8 cellular contexts compared by ENCODE assay signal in the genomic region with DNA sequence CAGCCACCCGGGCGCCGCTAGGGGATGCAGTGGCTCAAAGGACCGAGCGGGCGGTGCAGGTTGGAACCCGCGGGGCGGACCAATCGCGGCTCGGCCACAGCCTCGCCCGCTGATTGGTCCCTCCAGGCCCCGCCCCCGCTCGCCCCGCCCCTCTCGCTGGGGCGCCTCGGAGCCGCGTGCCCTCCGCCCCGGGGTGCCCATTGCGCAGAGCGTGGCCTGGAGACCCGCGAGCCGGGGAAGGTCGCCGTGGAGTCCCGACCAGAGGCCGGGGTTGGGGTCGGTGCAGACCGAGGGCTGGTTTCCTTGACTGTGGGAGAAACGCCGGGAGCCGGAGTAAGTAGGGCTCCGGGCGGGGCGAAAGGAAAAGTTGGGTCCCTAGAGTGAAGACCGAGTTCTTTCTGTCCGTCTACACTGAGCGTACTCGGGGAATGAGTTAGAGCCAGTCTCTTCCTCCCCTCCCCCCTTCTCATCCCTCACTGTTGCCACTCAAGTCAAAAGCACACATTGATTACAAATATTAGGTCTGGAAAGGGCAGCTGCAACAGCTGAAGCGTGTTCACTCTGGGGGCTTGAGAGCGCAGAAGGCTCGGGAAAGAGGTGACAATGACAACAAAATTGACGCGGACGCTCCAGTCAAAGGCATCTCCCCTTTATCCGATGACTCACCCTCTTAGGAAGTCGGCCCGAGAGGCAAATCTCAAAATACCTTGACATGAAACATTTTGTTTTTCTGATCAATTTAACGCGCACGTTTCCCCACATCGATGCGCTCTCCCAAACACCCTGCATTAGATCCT. TPM values are rescaled to one million over a fixed set of nuclear protein-coding genes. Genes with fewer than 3 reads are reported as not detected.
DNase-seq lines count a peak whose midpoint lies in the region; ATAC-seq, FAIRE-seq and TF ChIP-seq lines count a peak whose summit lies in the region.

No MANE protein-coding gene starts in this region.

- peaks cover 26% of the 10 kb centered on the region for H3K4me1 Mint-ChIP-seq in HFFc6 (ENCODE audit: low read depth)

- peak overlapping the region; percentile 84 for H3K4me3 Mint-ChIP-seq in HFFc6

- H3K27ac Mint-ChIP-seq in HFFc6: no peak overlapping the region

- peak; percentile 81; the same call in 1 of the 2 replicates for TF ChIP-seq CTCF in HFFc6 (IDR thresholded peaks at IDR 0.05)

- no peak for TF ChIP-seq POLR2A in GM12891 (IDR thresholded peaks at IDR 0.05; ENCODE audit: low read depth, low read length)

- peak; percentile 96 for FAIRE-seq in GM12891 (lab: Jason Lieb, UNC)

- peaks cover 49% of the 10 kb centered on the region for H3K27me3 Mint-ChIP-seq in HFFc6 (ENCODE audit: insufficient read depth)

- ATAC-seq in left lobe of liver: peak; percentile 80

- H3K36me3 Mint-ChIP-seq in HFFc6 (ENCODE audit: low read depth): 0 out of 2 replicates have a peak, but pooled peaks cover 4% of the 10 kb centered on the region

- H3K9me3 Mint-ChIP-seq in HFFc6: no peaks in the 10 kb centered on the region; the same call in 1 of the 2 replicates

- peak; percentile 94 for DNase-seq in GM12891 (ENCODE audit: insufficient read length, low spot score)
- DNase-seq in HFFc6: peak; percentile 64
- DNase-seq in NAMALWA (ENCODE audit: low spot score): peak; percentile 88
- peak; percentile 89 for DNase-seq in activated CD4-positive, CD25-positive, alpha-beta regulatory T cell treated with anti-CD3 and anti-CD28 coated beads, Interleukin-2, amount 50 U/mL, for 16 hours (ENCODE audit: low read depth, low spot score)
- peak; percentile 42 for DNase-seq in cerebellum (ENCODE audit: low spot score)
- DNase-seq in left lobe of liver (ENCODE audit: low spot score): peak; percentile 84
- peak; percentile 98 for DNase-seq in stimulated activated CD4-positive, alpha-beta T cell treated with anti-CD3 and anti-CD28 coated beads, Interleukin-4, amount 100 ng/mL, for 1 hour
- DNase-seq in NCI-H1436 (lab: John Stamatoyannopoulos, UW): no peak

TF ChIP-seq in GM12891, 5 proteins besides CTCF, POLR2A, EP300 and RAD21:
- TF ChIP-seq TAF1 (IDR thresholded peaks at IDR 0.05; ENCODE audit: low read depth, low read length): no peak
- TF ChIP-seq PAX5 (IDR thresholded peaks at IDR 0.05; ENCODE audit: insufficient read depth, low read length, severe bottlenecking): peak; percentile 2

RNA-seq across cellular contexts. Expression of gene GATA3, which starts 0.8 kb away (rescaled TPM):
- polyA plus RNA-seq in GM12891 (2012; ENCODE audit: low read depth, missing spikeins): 7.1 TPM
- under 1 TPM in 4 of 6 experiments, not detected in 2; 0.07 to 0.43 (median 0.16) TPM for total RNA-seq in HFFc6 (2021; fragmentation: NEBNext Ultra II Directional; extraction: Animal tissue kit (Norgen Biotek cat#: 25700))
- total RNA-seq in cerebellum: 0.09 TPM
- 0.88 TPM for total RNA-seq in left lobe of liver
